In the genomic region with DNA sequence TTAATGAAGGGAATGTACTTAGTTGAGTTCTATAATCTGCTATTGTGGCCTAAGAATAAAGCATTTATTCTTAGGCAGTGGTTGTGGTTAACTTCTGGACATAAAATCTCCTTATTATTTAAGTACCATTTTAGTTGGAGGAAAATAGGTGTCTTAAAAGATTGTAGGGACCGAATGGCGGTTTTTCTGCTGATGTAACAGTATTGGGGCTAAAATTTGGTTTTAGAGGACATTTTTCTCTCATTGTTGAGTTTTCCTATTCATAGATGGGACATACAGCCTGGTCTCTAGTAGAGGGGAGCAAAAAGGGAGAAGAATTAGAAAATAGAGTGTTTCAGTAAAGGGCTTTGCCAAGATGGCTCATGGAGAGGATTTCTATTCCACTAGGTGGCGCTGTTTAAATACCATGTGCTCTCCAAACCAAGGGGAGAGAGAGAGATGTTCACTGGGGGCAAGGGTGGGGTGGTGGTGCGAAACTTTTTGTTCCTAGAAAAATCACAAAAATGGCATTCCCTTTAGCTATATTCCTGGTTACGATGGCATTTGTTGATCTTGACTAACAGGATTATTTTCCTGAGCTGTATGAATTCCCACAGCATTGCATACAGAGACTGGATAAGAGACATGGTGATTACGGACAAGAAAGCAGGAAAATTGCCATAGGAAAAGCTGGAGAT, we compare ENCODE assay signal across 8 cellular contexts. TPM values are rescaled to one million over a fixed set of nuclear protein-coding genes. Genes with fewer than 3 reads are reported as not detected.
DNase-seq lines count a peak whose midpoint lies in the region; ATAC-seq, FAIRE-seq and TF ChIP-seq lines count a peak whose summit lies in the region.

No MANE protein-coding gene starts in this region.

- FAIRE-seq in bronchial epithelial cell (lab: Jason Lieb, UNC): peak; percentile 72

- H3K4me3 ChIP-seq in LNCaP clone FGC (ENCODE audit: low read depth, low read length): no peak overlapping the region
- H3K4me3 ChIP-seq in bronchial epithelial cell (ENCODE audit: low read depth, low read length): no peak overlapping the region

- peaks cover 4% of the 10 kb centered on the region for H3K27me3 ChIP-seq in bronchial epithelial cell (ENCODE audit: control insufficient read depth, insufficient read depth, low read length)

- peak; percentile 17 to 21 for DNase-seq in activated CD8-positive, alpha-beta memory T cell treated with anti-CD3 and anti-CD28 coated beads for 4 hours (ENCODE audit: low read depth in 2 of 2)
- DNase-seq in activated CD8-positive, alpha-beta memory T cell treated with anti-CD3 and anti-CD28 coated beads for 24 hours: no peak
- no peak for DNase-seq in LNCaP clone FGC (ENCODE audit: low read depth)
- DNase-seq in SHP77 treated with DMSO at 0.1 percent for 48 hours (lab: John Stamatoyannopoulos, UW): peak; percentile 61
- DNase-seq in bronchial epithelial cell (ENCODE audit: low read depth): peak; percentile 58
- peak; percentile 62 for DNase-seq in kidney tubule cell (ENCODE audit: low spot score)
- peak; percentile 10 for DNase-seq in stimulated activated CD8-positive, alpha-beta memory T cell treated with anti-CD3 and anti-CD28 coated beads, Interleukin-12 subunit alpha, Interleukin-12 subunit beta, amount 100 ng/mL, for 1 hour (ENCODE audit: low read depth)

- no peaks in the 10 kb centered on the region for H3K36me3 ChIP-seq in bronchial epithelial cell (ENCODE audit: control insufficient read depth, insufficient read depth, low read length)

- TF ChIP-seq CTCF in LNCaP clone FGC (IDR thresholded peaks at IDR 0.05; ENCODE audit: control insufficient read depth, extremely low read depth, insufficient read depth) (peak; percentile 65), bronchial epithelial cell (IDR thresholded peaks at IDR 0.05; ENCODE audit: insufficient read depth, low read length, severe bottlenecking) (peak; percentile 71)

- no peak for ATAC-seq in GM18868 (IDR thresholded peaks at IDR 0.05; ENCODE audit: unreplicated experiment)

RNA-seq across cellular contexts. Expression of gene FCGR2A, which starts 18.3 kb away (rescaled TPM):
- total RNA-seq in bronchial epithelial cell: not detected in 2 replicates

RNA-seq across cellular contexts. Expression of gene HSPA6, which starts 37.4 kb away (rescaled TPM):
- total RNA-seq in bronchial epithelial cell: 1.6 and 1.7 TPM in 2 replicates

Comparison
In these comparisons a context has a peak if more than half of its experiments do, and no peak if none do; other contexts are left out.
1. DNase-seq: peak in activated CD8-positive, alpha-beta memory T cell treated with anti-CD3 and anti-CD28 coated beads for 4 hours (2 of 2), SHP77 treated with DMSO at 0.1 percent for 48 hours (single experiment), bronchial epithelial cell (single experiment), kidney tubule cell (single experiment) and stimulated activated CD8-positive, alpha-beta memory T cell treated with anti-CD3 and anti-CD28 coated beads, Interleukin-12 subunit alpha, Interleukin-12 subunit beta, amount 100 ng/mL, for 1 hour (single experiment); none in activated CD8-positive, alpha-beta memory T cell treated with anti-CD3 and anti-CD28 coated beads for 24 hours (single experiment) and LNCaP clone FGC (single experiment).